ENCODE assay signal across 1 cellular context in the genomic region with DNA sequence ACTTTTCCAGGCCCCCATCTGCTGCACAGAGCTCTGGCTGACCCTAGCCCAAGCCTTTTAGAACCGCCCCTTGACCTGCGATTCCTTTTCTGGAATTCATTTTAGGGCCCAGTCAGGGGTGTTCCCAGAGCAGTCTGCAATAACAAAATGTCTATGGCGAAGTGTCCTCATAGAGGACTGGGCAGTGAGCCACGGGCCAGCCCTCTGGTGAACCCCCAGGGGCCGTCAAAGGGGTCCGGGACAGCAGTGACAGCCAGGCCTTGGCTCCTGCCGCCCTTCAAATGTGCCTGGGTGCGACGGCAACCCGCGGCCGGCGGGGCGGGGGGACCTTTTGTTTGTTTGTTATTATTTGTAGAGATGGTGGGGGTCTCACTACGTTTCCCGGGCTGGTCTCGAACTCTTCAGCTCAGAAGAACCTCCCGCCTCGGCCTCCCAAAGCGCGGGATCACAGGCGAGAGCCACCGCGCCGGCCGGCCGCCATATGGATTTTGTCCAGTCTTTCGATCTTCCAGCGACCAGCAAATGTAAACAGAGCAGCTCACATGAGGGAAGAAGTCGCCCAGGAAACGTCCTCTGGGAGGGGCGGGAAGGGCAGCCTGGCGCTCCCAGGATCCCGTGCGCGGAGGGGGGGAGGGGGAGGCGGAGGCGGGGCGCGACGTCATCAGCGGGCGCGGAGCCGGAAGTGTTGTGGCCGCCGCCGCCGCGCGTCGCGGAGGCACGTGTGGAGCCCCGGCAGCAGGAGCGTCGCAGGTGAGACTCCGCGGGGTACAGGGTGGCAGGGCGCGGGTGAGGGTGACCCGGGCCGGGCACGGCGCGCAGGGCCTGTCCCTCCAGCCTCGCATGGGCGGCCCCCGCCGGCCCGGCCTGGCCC.
TF ChIP-seq lines count a peak whose summit lies in the region.

TRMT61A (plus strand) TSS at position 685 of the 871 bp plus-strand sequence. CDS start 783 bp downstream, outside the sequence.

TF ChIP-seq in K562, 482 proteins besides CTCF, POLR2A, EP300 and RAD21 (continued from another document and continues in another):
- TF ChIP-seq, protein P1, sequence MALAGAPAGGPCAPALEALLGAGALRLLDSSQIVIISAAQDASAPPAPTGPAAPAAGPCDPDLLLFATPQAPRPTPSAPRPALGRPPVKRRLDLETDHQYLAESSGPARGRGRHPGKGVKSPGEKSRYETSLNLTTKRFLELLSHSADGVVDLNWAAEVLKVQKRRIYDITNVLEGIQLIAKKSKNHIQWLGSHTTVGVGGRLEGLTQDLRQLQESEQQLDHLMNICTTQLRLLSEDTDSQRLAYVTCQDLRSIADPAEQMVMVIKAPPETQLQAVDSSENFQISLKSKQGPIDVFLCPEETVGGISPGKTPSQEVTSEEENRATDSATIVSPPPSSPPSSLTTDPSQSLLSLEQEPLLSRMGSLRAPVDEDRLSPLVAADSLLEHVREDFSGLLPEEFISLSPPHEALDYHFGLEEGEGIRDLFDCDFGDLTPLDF (CRISPR knock-in tag; IDR thresholded peaks at IDR 0.05) = no peak
- TF ChIP-seq ZKSCAN3 (CRISPR knock-in tag; IDR thresholded peaks at IDR 0.05) (no peak), ZNF134 (CRISPR knock-in tag; conservative IDR thresholded peaks at IDR 0.05) (no peak), NR4A1 (CRISPR knock-in tag; IDR thresholded peaks at IDR 0.05) (no peak), NR4A1 (tag; IDR thresholded peaks at IDR 0.05) (no peak), TGIF2 (CRISPR knock-in tag; IDR thresholded peaks at IDR 0.05) (no peak), KLF13 (tag; IDR thresholded peaks at IDR 0.05; ENCODE audit: borderline replicate concordance, low read depth) (no peak), ZKSCAN1 (IDR thresholded peaks at IDR 0.05; ENCODE audit: low read depth, low read length) (no peak), ZNF395 (CRISPR knock-in tag; IDR thresholded peaks at IDR 0.05) (peak; percentile 80), TFAP4 (CRISPR knock-in tag; IDR thresholded peaks at IDR 0.05; ENCODE audit: borderline replicate concordance) (peak; percentile 45; the same call in 1 of the 2 replicates), ZNF212 (CRISPR knock-in tag; IDR thresholded peaks at IDR 0.05) (no peak), PHB2 (IDR thresholded peaks at IDR 0.05; ENCODE audit: low read depth) (no peak), L3MBTL2 (IDR thresholded peaks at IDR 0.05) (peak; percentile 68), YBX1 (IDR thresholded peaks at IDR 0.05) (no peak), RBBP5 (IDR thresholded peaks at IDR 0.05; ENCODE audit: borderline replicate concordance, insufficient read depth, low read length, poor library complexity, severe bottlenecking) (peak; percentile 59), ZNF398 (CRISPR knock-in tag; IDR thresholded peaks at IDR 0.05) (no peak), ZNF699 (CRISPR knock-in tag; IDR thresholded peaks at IDR 0.05; ENCODE audit: insufficient replicate concordance) (no peak), KDM2B (CRISPR knock-in tag; IDR thresholded peaks at IDR 0.05) (no peak), FOSL1 (tag; conservative IDR thresholded peaks at IDR 0.05) (no peak), DNMT1 (IDR thresholded peaks at IDR 0.05) (no peak), CBX2 (IDR thresholded peaks at IDR 0.05; ENCODE audit: insufficient read depth, low read length, poor library complexity, severe bottlenecking) (no peak), KLF16 (IDR thresholded peaks at IDR 0.05) (no peak), ZNF77 (CRISPR knock-in tag; IDR thresholded peaks at IDR 0.05) (no peak), CSDE1 (IDR thresholded peaks at IDR 0.05) (no peak), SIN3A (IDR thresholded peaks at IDR 0.05; ENCODE audit: borderline replicate concordance in 2 of 2, control insufficient read depth in 1 of 2, low read depth in 2 of 2, low read length in 2 of 2) (peak; percentile 97 to 99)
- TF ChIP-seq, protein P2, sequence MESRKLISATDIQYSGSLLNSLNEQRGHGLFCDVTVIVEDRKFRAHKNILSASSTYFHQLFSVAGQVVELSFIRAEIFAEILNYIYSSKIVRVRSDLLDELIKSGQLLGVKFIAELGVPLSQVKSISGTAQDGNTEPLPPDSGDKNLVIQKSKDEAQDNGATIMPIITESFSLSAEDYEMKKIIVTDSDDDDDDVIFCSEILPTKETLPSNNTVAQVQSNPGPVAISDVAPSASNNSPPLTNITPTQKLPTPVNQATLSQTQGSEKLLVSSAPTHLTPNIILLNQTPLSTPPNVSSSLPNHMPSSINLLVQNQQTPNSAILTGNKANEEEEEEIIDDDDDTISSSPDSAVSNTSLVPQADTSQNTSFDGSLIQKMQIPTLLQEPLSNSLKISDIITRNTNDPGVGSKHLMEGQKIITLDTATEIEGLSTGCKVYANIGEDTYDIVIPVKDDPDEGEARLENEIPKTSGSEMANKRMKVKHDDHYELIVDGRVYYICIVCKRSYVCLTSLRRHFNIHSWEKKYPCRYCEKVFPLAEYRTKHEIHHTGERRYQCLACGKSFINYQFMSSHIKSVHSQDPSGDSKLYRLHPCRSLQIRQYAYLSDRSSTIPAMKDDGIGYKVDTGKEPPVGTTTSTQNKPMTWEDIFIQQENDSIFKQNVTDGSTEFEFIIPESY (CRISPR knock-in tag; IDR thresholded peaks at IDR 0.05) = no peak
- TF ChIP-seq, protein P3, sequence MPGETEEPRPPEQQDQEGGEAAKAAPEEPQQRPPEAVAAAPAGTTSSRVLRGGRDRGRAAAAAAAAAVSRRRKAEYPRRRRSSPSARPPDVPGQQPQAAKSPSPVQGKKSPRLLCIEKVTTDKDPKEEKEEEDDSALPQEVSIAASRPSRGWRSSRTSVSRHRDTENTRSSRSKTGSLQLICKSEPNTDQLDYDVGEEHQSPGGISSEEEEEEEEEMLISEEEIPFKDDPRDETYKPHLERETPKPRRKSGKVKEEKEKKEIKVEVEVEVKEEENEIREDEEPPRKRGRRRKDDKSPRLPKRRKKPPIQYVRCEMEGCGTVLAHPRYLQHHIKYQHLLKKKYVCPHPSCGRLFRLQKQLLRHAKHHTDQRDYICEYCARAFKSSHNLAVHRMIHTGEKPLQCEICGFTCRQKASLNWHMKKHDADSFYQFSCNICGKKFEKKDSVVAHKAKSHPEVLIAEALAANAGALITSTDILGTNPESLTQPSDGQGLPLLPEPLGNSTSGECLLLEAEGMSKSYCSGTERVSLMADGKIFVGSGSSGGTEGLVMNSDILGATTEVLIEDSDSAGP (CRISPR knock-in tag; IDR thresholded peaks at IDR 0.05) = no peak
- TF ChIP-seq, protein P4, sequence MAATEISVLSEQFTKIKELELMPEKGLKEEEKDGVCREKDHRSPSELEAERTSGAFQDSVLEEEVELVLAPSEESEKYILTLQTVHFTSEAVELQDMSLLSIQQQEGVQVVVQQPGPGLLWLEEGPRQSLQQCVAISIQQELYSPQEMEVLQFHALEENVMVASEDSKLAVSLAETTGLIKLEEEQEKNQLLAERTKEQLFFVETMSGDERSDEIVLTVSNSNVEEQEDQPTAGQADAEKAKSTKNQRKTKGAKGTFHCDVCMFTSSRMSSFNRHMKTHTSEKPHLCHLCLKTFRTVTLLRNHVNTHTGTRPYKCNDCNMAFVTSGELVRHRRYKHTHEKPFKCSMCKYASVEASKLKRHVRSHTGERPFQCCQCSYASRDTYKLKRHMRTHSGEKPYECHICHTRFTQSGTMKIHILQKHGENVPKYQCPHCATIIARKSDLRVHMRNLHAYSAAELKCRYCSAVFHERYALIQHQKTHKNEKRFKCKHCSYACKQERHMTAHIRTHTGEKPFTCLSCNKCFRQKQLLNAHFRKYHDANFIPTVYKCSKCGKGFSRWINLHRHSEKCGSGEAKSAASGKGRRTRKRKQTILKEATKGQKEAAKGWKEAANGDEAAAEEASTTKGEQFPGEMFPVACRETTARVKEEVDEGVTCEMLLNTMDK (IDR thresholded peaks at IDR 0.05; ENCODE audit: borderline replicate concordance, insufficient read depth, low read depth, low read length, poor library complexity, severe bottlenecking) = no peak
- TF ChIP-seq, protein P5, sequence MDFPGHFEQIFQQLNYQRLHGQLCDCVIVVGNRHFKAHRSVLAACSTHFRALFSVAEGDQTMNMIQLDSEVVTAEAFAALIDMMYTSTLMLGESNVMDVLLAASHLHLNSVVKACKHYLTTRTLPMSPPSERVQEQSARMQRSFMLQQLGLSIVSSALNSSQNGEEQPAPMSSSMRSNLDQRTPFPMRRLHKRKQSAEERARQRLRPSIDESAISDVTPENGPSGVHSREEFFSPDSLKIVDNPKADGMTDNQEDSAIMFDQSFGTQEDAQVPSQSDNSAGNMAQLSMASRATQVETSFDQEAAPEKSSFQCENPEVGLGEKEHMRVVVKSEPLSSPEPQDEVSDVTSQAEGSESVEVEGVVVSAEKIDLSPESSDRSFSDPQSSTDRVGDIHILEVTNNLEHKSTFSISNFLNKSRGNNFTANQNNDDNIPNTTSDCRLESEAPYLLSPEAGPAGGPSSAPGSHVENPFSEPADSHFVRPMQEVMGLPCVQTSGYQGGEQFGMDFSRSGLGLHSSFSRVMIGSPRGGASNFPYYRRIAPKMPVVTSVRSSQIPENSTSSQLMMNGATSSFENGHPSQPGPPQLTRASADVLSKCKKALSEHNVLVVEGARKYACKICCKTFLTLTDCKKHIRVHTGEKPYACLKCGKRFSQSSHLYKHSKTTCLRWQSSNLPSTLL (IDR thresholded peaks at IDR 0.05) = no peak
- TF ChIP-seq, protein P6, sequence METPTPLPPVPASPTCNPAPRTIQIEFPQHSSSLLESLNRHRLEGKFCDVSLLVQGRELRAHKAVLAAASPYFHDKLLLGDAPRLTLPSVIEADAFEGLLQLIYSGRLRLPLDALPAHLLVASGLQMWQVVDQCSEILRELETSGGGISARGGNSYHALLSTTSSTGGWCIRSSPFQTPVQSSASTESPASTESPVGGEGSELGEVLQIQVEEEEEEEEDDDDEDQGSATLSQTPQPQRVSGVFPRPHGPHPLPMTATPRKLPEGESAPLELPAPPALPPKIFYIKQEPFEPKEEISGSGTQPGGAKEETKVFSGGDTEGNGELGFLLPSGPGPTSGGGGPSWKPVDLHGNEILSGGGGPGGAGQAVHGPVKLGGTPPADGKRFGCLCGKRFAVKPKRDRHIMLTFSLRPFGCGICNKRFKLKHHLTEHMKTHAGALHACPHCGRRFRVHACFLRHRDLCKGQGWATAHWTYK (CRISPR knock-in tag; IDR thresholded peaks at IDR 0.05) = no peak
